In genomic region chr16:928526-928925, GRCh38 we compare ENCODE assay signal across 1 cellular context.
TF ChIP-seq lines count a peak whose summit lies in the region.

No MANE protein-coding gene starts in this region.

TF ChIP-seq in H1, 55 proteins besides CTCF, POLR2A, EP300 and RAD21:
- TF ChIP-seq ZNF274 (IDR thresholded peaks at IDR 0.05; ENCODE audit: borderline replicate concordance, extremely low read depth, low read length) (no peak), CHD2 (IDR thresholded peaks at IDR 0.05; ENCODE audit: low read length) (no peak), ASH2L (IDR thresholded peaks at IDR 0.05; ENCODE audit: low read length) (no peak), TCF12 (IDR thresholded peaks at IDR 0.05; ENCODE audit: low read depth, low read length) (no peak), SIRT6 (IDR thresholded peaks at IDR 0.05; ENCODE audit: low read length) (no peak), TEAD4 (IDR thresholded peaks at IDR 0.05; ENCODE audit: low read depth, low read length) (no peak), CBX5 (IDR thresholded peaks at IDR 0.05; ENCODE audit: low read depth, low read length) (no peak), TBP (IDR thresholded peaks at IDR 0.05; ENCODE audit: low read depth, low read length) (no peak), EZH2 (IDR thresholded peaks at IDR 0.05; ENCODE audit: low read depth, low read length, severe bottlenecking) (no peak), PHF8 (conservative IDR thresholded peaks at IDR 0.05; ENCODE audit: low read depth, low read length) (no peak), CHD7 (IDR thresholded peaks at IDR 0.05; ENCODE audit: insufficient replicate concordance, low read length) (no peak), FOSL1 (IDR thresholded peaks at IDR 0.05; ENCODE audit: insufficient read depth, low read depth, low read length) (no peak), SIN3A (conservative IDR thresholded peaks at IDR 0.05 in 1 of 2, IDR thresholded peaks at IDR 0.05 in 1 of 2; ENCODE audit: low read depth in 1 of 2, low read length in 2 of 2) (no peak), BRCA1 (IDR thresholded peaks at IDR 0.05; ENCODE audit: low read depth, low read length) (no peak), HDAC2 (IDR thresholded peaks at IDR 0.05; ENCODE audit: borderline replicate concordance in 1 of 2, low read depth in 2 of 2, low read length in 2 of 2) (no peak), SP2 (IDR thresholded peaks at IDR 0.05; ENCODE audit: low read length) (no peak), CTBP2 (IDR thresholded peaks at IDR 0.05; ENCODE audit: borderline replicate concordance, insufficient read depth, insufficient read length, low read length) (no peak), TAF7 (optimal IDR thresholded peaks at IDR 0.05; ENCODE audit: borderline replicate concordance, low read depth, low read length) (no peak)
